ENCODE assay signal across 16 cellular contexts in the genomic region with DNA sequence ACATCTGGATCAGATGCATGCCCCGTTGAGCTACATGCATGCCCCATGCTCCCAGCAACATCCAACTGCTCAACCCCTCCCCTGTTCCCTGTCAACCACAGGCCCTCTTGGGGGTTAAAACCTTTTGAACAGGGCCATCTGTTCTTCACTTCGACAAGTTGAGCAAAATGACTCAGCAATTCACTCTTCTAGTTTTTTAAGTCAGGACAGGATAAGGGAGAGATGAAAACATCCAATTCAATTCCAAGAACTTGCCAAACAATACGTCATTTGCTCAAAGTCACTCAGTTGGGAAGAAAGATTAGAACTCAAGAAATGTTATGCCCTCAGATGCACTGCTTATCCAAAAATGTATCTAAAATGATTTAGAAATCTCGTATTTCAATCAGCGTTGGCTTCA. TPM values are rescaled to one million over a fixed set of nuclear protein-coding genes. Genes with fewer than 3 reads are reported as not detected.
DNase-seq lines count a peak whose midpoint lies in the region; ATAC-seq, FAIRE-seq and TF ChIP-seq lines count a peak whose summit lies in the region.
"Had no signal": no experiment of that assay in that cellular context is flagged by ENCODE, and none has a peak within 500 bp of the region (broad histone marks: within the 10 kb centered on the region; RNA-seq: fewer than 3 reads in every experiment).

No MANE protein-coding gene starts in this region.

- TF ChIP-seq RAD21 in HepG2 (CRISPR knock-in tag; IDR thresholded peaks at IDR 0.05): no peak

- H3F3A ChIP-seq in MM.1S (ENCODE audit: insufficient read depth, low read length): peaks cover 5% of the 10 kb centered on the region

- H3K4me3 Mint-ChIP-seq in naive thymus-derived CD8-positive, alpha-beta T cell: no peak overlapping the region
- H3K4me3 Mint-ChIP-seq: activated naive CD4-positive, alpha-beta T cell treated with anti-CD3 and anti-CD28 coated beads for 36 hours; T-helper 1 cell treated with Interleukin-12 subunit alpha and Interleukin-12 subunit beta and Interleukin-4 antibody, amounts not matched to agents 30 μg/mL and 1 μg/mL, for 36 hours had no signal

- DNase-seq in HepG2 (ENCODE audit: low spot score): no peak
- DNase-seq in right lobe of liver: no peak
- DNase-seq in MM.1S: no peak
- peak; percentile 42 for DNase-seq in WERI-Rb-1
- DNase-seq in foreskin keratinocyte: no peak
- DNase-seq in activated T-cell treated with anti-CD3 and anti-CD28 coated beads, Interleukin-2, amount 50 U/mL, for 48 hours: no peak
- DNase-seq in activated CD4-positive, CD25-positive, alpha-beta regulatory T cell treated with anti-CD3 and anti-CD28 coated beads, Interleukin-2, amount 50 U/mL, for 72 hours: no peak
- no peak for DNase-seq in naive thymus-derived CD8-positive, alpha-beta T cell
- DNase-seq: activated CD8-positive, alpha-beta memory T cell treated with anti-CD3 and anti-CD28 coated beads for 24 hours; activated naive CD4-positive, alpha-beta T cell treated with anti-CD3 and anti-CD28 coated beads for 36 hours; central memory CD4-positive, alpha-beta T cell; NCI-H2081 treated with DMSO at 0.1 percent for 48 hours; stimulated activated CD8-positive, alpha-beta memory T cell treated with anti-CD3 and anti-CD28 coated beads, Interleukin-4, amount 100 ng/mL, for 48 hours had no signal

- peaks cover 5 to 28% (median 20%) of the 10 kb centered on the region in 4 donors for H3K4me1 Mint-ChIP-seq in naive thymus-derived CD8-positive, alpha-beta T cell

- H3K36me3 Mint-ChIP-seq in naive thymus-derived CD8-positive, alpha-beta T cell: no peaks in the 10 kb centered on the region
- H3K36me3 Mint-ChIP-seq: memory B cell had no signal

- H3K27ac ChIP-seq in HepG2 (ENCODE audit: extremely low read length, insufficient read depth, low read length) (no peak overlapping the region), right lobe of liver (no peak overlapping the region), MM.1S (ENCODE audit: low read length) (peak overlapping the region; percentile 31; the same call in 1 of the 2 replicates), WERI-Rb-1 (no peak overlapping the region), foreskin keratinocyte (no peak overlapping the region)
- H3K27ac ChIP-seq: epithelial cell of prostate had no signal

- H3K36me3 ChIP-seq in HepG2 (replicated peaks in 1 of 2; ENCODE audit: control insufficient read depth in 1 of 2, insufficient read depth in 2 of 2, low read length in 2 of 2) (no peaks in the 10 kb centered on the region), right lobe of liver (no peaks in the 10 kb centered on the region), MM.1S (replicated peaks; ENCODE audit: insufficient read depth, low read length) (no peaks in the 10 kb centered on the region), WERI-Rb-1 (no peaks in the 10 kb centered on the region)

- in situ Hi-C loops in HepG2 (cut with HindIII; ENCODE audit: extremely low pct_ligation_motif_present, low pct_unique_long_range_greater_than_20kb): no loop called here

- no peaks in the 10 kb centered on the region for H3K9me2 ChIP-seq in MM.1S (replicated peaks; ENCODE audit: insufficient read depth, low read length)

- POLR2A ChIA-PET in HepG2 (lab: Yijun Ruan, JAX): no interaction called here
- POLR2A ChIA-PET in naive thymus-derived CD8-positive, alpha-beta T cell (lab: Charles Lee): interaction anchor here (0.6 kb wide), 1 partner anchor 45 kb away, joined by 3 read pairs; no protein-coding TSS in a partner anchor

- H3K4me2 ChIP-seq in HepG2 (ENCODE audit: low read depth, low read length) (no peak overlapping the region), MM.1S (ENCODE audit: low read depth, low read length) (peak overlapping the region; percentile 54)

- no peak for FAIRE-seq in HepG2 (lab: Jason Lieb, UNC)

- no peaks in the 10 kb centered on the region for H3K9me3 ChIP-seq in HepG2 (ENCODE audit: low read length)
- no peaks in the 10 kb centered on the region for H3K9me3 ChIP-seq in right lobe of liver
- no peaks in the 10 kb centered on the region for H3K9me3 ChIP-seq in MM.1S (replicated peaks; ENCODE audit: insufficient read depth, low read length)
- no peaks in the 10 kb centered on the region for H3K9me3 ChIP-seq in WERI-Rb-1 (ENCODE audit: severe bottlenecking)

- ATAC-seq in HepG2 (no peak), right lobe of liver (no peak), foreskin keratinocyte (no peak)
- no peak for ATAC-seq in naive thymus-derived CD8-positive, alpha-beta T cell

- BruUV-seq in HepG2 (replicated peaks; lab: Mats Ljungman, UMichigan): no TSS peak

- WGBS in HepG2 (ENCODE audit: low lambda C conversion rate): 40% methylated on average over 5 of the region's 5 CpGs
- WGBS in right lobe of liver (ENCODE audit: insufficient coverage, low coverage, low lambda C conversion rate, missing lambda C conversion rate): 56% methylated on average over 5 of the region's 5 CpGs

- H3K9me3 Mint-ChIP-seq in naive thymus-derived CD8-positive, alpha-beta T cell: no peaks in the 10 kb centered on the region
- H3K9me3 Mint-ChIP-seq: activated naive CD4-positive, alpha-beta T cell treated with anti-CD3 and anti-CD28 coated beads for 36 hours; memory B cell; T-helper 1 cell treated with Interleukin-12 subunit alpha and Interleukin-12 subunit beta and Interleukin-4 antibody, amounts not matched to agents 30 μg/mL and 1 μg/mL, for 36 hours had no signal

- TF ChIP-seq EP300 in HepG2 (IDR thresholded peaks at IDR 0.05; ENCODE audit: low read depth in 2 of 2, low read length in 2 of 2): no peak
- TF ChIP-seq EP300 in HepG2 (CRISPR knock-in tag; IDR thresholded peaks at IDR 0.05; ENCODE audit: borderline replicate concordance): no peak

- H3K79me2 ChIP-seq in HepG2 (ENCODE audit: insufficient read depth, low read length) (no peaks in the 10 kb centered on the region), MM.1S (ENCODE audit: low read length) (no peaks in the 10 kb centered on the region)

- H3K9ac ChIP-seq in HepG2 (ENCODE audit: insufficient read depth, low read depth, low read length) (no peak overlapping the region), MM.1S (ENCODE audit: low read length) (no peak overlapping the region)

- TF ChIP-seq POLR2A in HepG2 (IDR thresholded peaks at IDR 0.05; ENCODE audit: insufficient read depth in 1 of 2, low read depth in 2 of 2, low read length in 2 of 2) (no peak), right lobe of liver (IDR thresholded peaks at IDR 0.05) (no peak)

- H3K4me1 ChIP-seq in HepG2 (ENCODE audit: insufficient read depth, low read length) (peaks cover 6% of the 10 kb centered on the region; the same call in 1 of the 2 replicates), right lobe of liver (no peaks in the 10 kb centered on the region), MM.1S (ENCODE audit: low read length) (peaks cover 24% of the 10 kb centered on the region), foreskin keratinocyte (no peaks in the 10 kb centered on the region)

- TF ChIP-seq CTCF in HepG2 (CRISPR knock-in tag; IDR thresholded peaks at IDR 0.05) (no peak), right lobe of liver (IDR thresholded peaks at IDR 0.05) (no peak), MM.1S (IDR thresholded peaks at IDR 0.05; ENCODE audit: low read length) (no peak), WERI-Rb-1 (IDR thresholded peaks at IDR 0.05; ENCODE audit: low read depth, low read length) (no peak), foreskin keratinocyte (conservative IDR thresholded peaks at IDR 0.05) (no peak)

- H2AFZ ChIP-seq in HepG2 (ENCODE audit: low read length) (no peak overlapping the region), MM.1S (ENCODE audit: low read length) (peak overlapping the region; percentile 35; the same call in 1 of the 2 replicates)

- CTCF ChIA-PET in HepG2 (lab: Yijun Ruan, JAX; ENCODE audit: low intra/inter-chr PET ratio, low total read pairs): no interaction called here

- peaks cover 0 to 3% (median 0%) of the 10 kb centered on the region in 5 donors for H3K27me3 Mint-ChIP-seq in naive thymus-derived CD8-positive, alpha-beta T cell

- no peaks in the 10 kb centered on the region for H4K20me1 ChIP-seq in HepG2 (ENCODE audit: insufficient read depth, low read length)
- no peaks in the 10 kb centered on the region for H4K20me1 ChIP-seq in MM.1S (ENCODE audit: insufficient read depth, low read length)

- H3K27me3 ChIP-seq in HepG2 (ENCODE audit: control insufficient read depth in 1 of 2, insufficient read depth in 2 of 2, low read length in 2 of 2) (no peaks in the 10 kb centered on the region; a peak in 1 of 5 replicates), right lobe of liver (no peaks in the 10 kb centered on the region), MM.1S (replicated peaks; ENCODE audit: insufficient read depth, low read length) (no peaks in the 10 kb centered on the region), WERI-Rb-1 (ENCODE audit: insufficient read depth, low read depth, severe bottlenecking) (no peaks in the 10 kb centered on the region), foreskin keratinocyte (peaks cover 16% of the 10 kb centered on the region)

- H3K4me3 ChIP-seq in HepG2 (replicated peaks in 1 of 3; ENCODE audit: insufficient read depth in 1 of 3, low read depth in 2 of 3, low read length in 3 of 3) (no peak overlapping the region), right lobe of liver (no peak overlapping the region), MM.1S (ENCODE audit: low read length) (no peak overlapping the region), WERI-Rb-1 (ENCODE audit: low read depth, low read length) (no peak overlapping the region)

- intact Hi-C loops in HepG2 (cut with micrococcal nuclease; ENCODE audit: unreplicated experiment): no loop called here
- intact Hi-C loops in right lobe of liver (cut with DNase I): no loop called here

- H3K27ac Mint-ChIP-seq in naive thymus-derived CD8-positive, alpha-beta T cell: no peak overlapping the region
- H3K27ac Mint-ChIP-seq: activated naive CD4-positive, alpha-beta T cell treated with anti-CD3 and anti-CD28 coated beads for 36 hours; memory B cell; T-helper 1 cell treated with Interleukin-12 subunit alpha and Interleukin-12 subunit beta and Interleukin-4 antibody, amounts not matched to agents 30 μg/mL and 1 μg/mL, for 36 hours had no signal

RNA-seq across cellular contexts. Expression of gene MTF2, which starts 46.1 kb away (rescaled TPM):
- total RNA-seq in HepG2 (2016; rRNA removed; fragmentation: Illumina TruSeq; extraction: Trizol) (53.9 and 75.1 TPM in 2 replicates), right lobe of liver (1 to 10 TPM; 4.5 to 9.3 (median 7.1) TPM), foreskin keratinocyte (17.5 and 18.9 TPM in 2 replicates)
- total RNA-seq in HepG2 (2016; cell fraction: cytosol; rRNA removed; fragmentation: Illumina TruSeq; extraction: Trizol; ENCODE audit: low read depth): 9.8 and 10.6 TPM in 2 replicates
- total RNA-seq in HepG2 (2016; cell fraction: insoluble cytoplasmic fraction; rRNA removed; fragmentation: Illumina TruSeq; extraction: Trizol): 53.0 and 76.9 TPM in 2 replicates
- total RNA-seq in HepG2 (2016; cell fraction: membrane; rRNA removed; fragmentation: Illumina TruSeq; extraction: Trizol): 20.9 and 22.0 TPM in 2 replicates
- total RNA-seq in HepG2 (2016; cell fraction: nucleus; rRNA removed; fragmentation: Illumina TruSeq; extraction: Trizol): 50.0 and 51.5 TPM in 2 replicates
- polyA plus RNA-seq in HepG2 (2011; rRNA removed) (31.6 and 48.7 TPM in 2 replicates), foreskin keratinocyte (4.6 and 6.9 TPM in 2 replicates)
- 21.4 and 26.3 TPM in 2 replicates for polyA plus RNA-seq in HepG2 (2011; cell fraction: cytosol; rRNA removed)
- 15.3 and 16.2 TPM in 2 replicates for polyA plus RNA-seq in HepG2 (2011; cell fraction: nucleus; rRNA removed)
- 15.0 and 24.0 TPM in 2 replicates for polyA plus RNA-seq in HepG2 (2012)
- polyA plus RNA-seq in HepG2 (2016; cell fraction: cytosol; fragmentation: Illumina TruSeq; extraction: Trizol; ENCODE audit: low read depth): 1.7 and 1.9 TPM in 2 replicates
- polyA plus RNA-seq in HepG2 (2016; cell fraction: insoluble cytoplasmic fraction; fragmentation: Illumina TruSeq; extraction: Trizol; ENCODE audit: low read depth): 41.8 and 50.5 TPM in 2 replicates
- polyA plus RNA-seq in HepG2 (2016; cell fraction: membrane; fragmentation: Illumina TruSeq; extraction: Trizol; ENCODE audit: low read depth): 6.2 and 6.4 TPM in 2 replicates
- 37.1 and 45.5 TPM in 2 replicates for polyA plus RNA-seq in HepG2 (2016; cell fraction: nucleus; fragmentation: Illumina TruSeq; extraction: Trizol; ENCODE audit: insufficient read depth, low read depth)
- 30.9 and 42.6 TPM in 2 replicates for polyA minus RNA-seq in HepG2 (2011; rRNA and poly(A)+ RNA removed; ENCODE audit: low replicate concordance)
- polyA minus RNA-seq in HepG2 (2011; cell fraction: cytosol; rRNA and poly(A)+ RNA removed): 17.9 and 20.3 TPM in 2 replicates
- polyA minus RNA-seq in HepG2 (2011; cell fraction: nucleus; rRNA and poly(A)+ RNA removed): 88.8 and 102 TPM in 2 replicates
- total RNA-seq in naive thymus-derived CD8-positive, alpha-beta T cell: 10 to 100 TPM; 43.7 to 46.3 TPM
- polyA plus RNA-seq in naive thymus-derived CD8-positive, alpha-beta T cell: 10 to 100 TPM; 53.0 to 67.7 (median 61.0) TPM
